Comparison of ENCODE assay signal across 8 cellular contexts in the genomic region with DNA sequence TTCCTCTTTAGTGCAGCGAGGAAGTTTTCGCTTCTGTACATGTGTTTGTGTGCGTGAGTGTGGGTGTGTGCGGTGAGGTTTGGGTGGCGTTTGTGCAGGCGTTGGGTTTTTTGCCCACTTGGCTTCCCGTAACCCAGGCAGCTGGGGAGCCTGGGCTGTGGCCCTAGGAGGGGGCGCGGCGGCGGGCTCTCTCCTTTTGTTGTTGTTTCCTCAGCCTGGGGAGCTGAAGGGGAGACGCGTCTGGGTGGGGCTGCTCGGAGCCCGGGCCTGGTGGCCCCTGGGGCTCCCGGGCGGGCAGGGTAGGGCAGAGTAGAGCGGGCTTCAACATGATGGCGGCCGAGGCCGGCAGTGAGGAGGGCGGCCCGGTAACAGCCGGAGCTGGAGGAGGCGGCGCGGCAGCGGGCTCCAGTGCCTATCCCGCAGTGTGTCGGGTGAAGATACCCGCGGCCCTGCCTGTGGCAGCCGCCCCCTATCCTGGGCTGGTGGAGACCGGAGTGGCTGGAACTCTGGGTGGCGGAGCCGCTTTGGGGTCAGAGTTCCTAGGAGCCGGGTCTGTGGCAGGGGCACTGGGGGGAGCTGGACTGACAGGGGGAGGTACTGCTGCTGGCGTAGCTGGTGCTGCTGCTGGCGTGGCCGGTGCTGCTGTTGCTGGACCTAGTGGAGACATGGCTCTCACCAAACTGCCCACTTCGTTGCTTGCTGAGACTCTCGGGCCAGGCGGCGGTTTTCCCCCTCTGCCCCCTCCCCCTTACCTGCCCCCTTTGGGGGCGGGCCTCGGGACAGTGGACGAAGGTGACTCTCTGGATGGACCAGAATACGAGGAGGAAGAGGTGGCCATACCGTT. TPM values are rescaled to one million over a fixed set of nuclear protein-coding genes. Genes with fewer than 3 reads are reported as not detected.
DNase-seq lines count a peak whose midpoint lies in the region; ATAC-seq, FAIRE-seq and TF ChIP-seq lines count a peak whose summit lies in the region.

No MANE protein-coding gene starts in this region.

- H3K36me3 Mint-ChIP-seq in neural crest cell (ENCODE audit: low read depth), result no peaks in the 10 kb centered on the region

- no peak for TF ChIP-seq CTCF in foreskin keratinocyte (conservative IDR thresholded peaks at IDR 0.05)
- no peak for TF ChIP-seq CTCF in neural crest cell (conservative IDR thresholded peaks at IDR 0.05)

- peaks cover 27% of the 10 kb centered on the region for H3K4me1 Mint-ChIP-seq in neural crest cell

- FAIRE-seq in RCC 7860 (lab: Jason Lieb, UNC), result no peak

- DNase-seq in CD1c-positive myeloid dendritic cell (ENCODE audit: extremely low spot score) (peak; percentile 91), GM19240 (ENCODE audit: insufficient read length, low spot score) (peak; percentile 10), RCC 7860 (ENCODE audit: low spot score) (peak; percentile 44), foreskin keratinocyte (peak; percentile 46 to 70), neural crest cell (ENCODE audit: low read depth, low spot score) (peak; percentile 49), stromal cell of bone marrow (ENCODE audit: low read depth) (peak; percentile 32)
- DNase-seq in activated naive CD4-positive, alpha-beta T cell (lab: John Stamatoyannopoulos, UW), result peak; percentile 52 to 66 (median 54)

- peak overlapping the region; percentile 94 for H3K27ac Mint-ChIP-seq in neural crest cell (ENCODE audit: unreplicated experiment)

- H3K27me3 ChIP-seq in foreskin keratinocyte, result no peaks in the 10 kb centered on the region

- peak overlapping the region; percentile 96 for H3K4me3 Mint-ChIP-seq in neural crest cell

- H3K4me1 ChIP-seq in foreskin keratinocyte, result peaks cover 6% of the 10 kb centered on the region

- peaks cover 9% of the 10 kb centered on the region for H3K27me3 Mint-ChIP-seq in neural crest cell (ENCODE audit: low read depth)

- H3K27ac ChIP-seq in foreskin keratinocyte, result peak overlapping the region; percentile 79

- ATAC-seq in HG03432 (IDR thresholded peaks at IDR 0.05; ENCODE audit: unreplicated experiment), result peak; percentile 63
- peak; percentile 73 for ATAC-seq in foreskin keratinocyte

- H3K9me3 Mint-ChIP-seq in neural crest cell, result no peaks in the 10 kb centered on the region

RNA-seq across cellular contexts. Expression of gene RASA1, which starts 0.7 kb away (rescaled TPM):
- 38.8 and 43.4 TPM in 2 replicates for total RNA-seq in foreskin keratinocyte
- 13.4 and 13.5 TPM in 2 replicates for polyA plus RNA-seq in foreskin keratinocyte
- total RNA-seq in neural crest cell, result 36.1 and 36.2 TPM in 2 replicates

Comparison
In these comparisons a context has a peak if more than half of its experiments do, and no peak if none do; other contexts are left out.
1. Peak in every context shown above with its lines: DNase-seq, ATAC-seq and H3K27ac ChIP-seq.
2. DNase-seq: peak in every context shown above with its lines; median percentile 91 in CD1c-positive myeloid dendritic cell; 58 in foreskin keratinocyte; 54 in activated naive CD4-positive, alpha-beta T cell; 49 in neural crest cell; 44 in RCC 7860; 32 in stromal cell of bone marrow; 10 in GM19240.